In genomic region chrX:130825509-130825908, GRCh38 we compare ENCODE assay signal across 20 cellular contexts.
DNase-seq lines count a peak whose midpoint lies in the region; ATAC-seq, FAIRE-seq and TF ChIP-seq lines count a peak whose summit lies in the region.
"Had no signal": no experiment of that assay in that cellular context is flagged by ENCODE, and none has a peak within 500 bp of the region (broad histone marks: within the 10 kb centered on the region; RNA-seq: fewer than 3 reads in every experiment).

No MANE protein-coding gene starts in this region.

- no peak for TF ChIP-seq RAD21 in A549 (conservative IDR thresholded peaks at IDR 0.05 in 1 of 2, IDR thresholded peaks at IDR 0.05 in 1 of 2)

- H3K4me1 ChIP-seq in A549 = no peaks in the 10 kb centered on the region
- H3K4me1 ChIP-seq: BLaER1 treated with 17β-estradiol and CSF1 and Interleukin-3, amounts not matched to agents 10 nM and 100 nM; HAP-1 had no signal

- no peak for TF ChIP-seq CTCF in A549 (IDR thresholded peaks at IDR 0.05)

- TF ChIP-seq EP300 in A549 (IDR thresholded peaks at IDR 0.05) = no peak

- no peak overlapping the region for H3K27ac ChIP-seq in A549
- H3K27ac ChIP-seq: BLaER1 treated with 17β-estradiol and CSF1 and Interleukin-3, amounts not matched to agents 10 nM and 100 nM had no signal

- no peak for TF ChIP-seq POLR2A in A549 (IDR thresholded peaks at IDR 0.05; ENCODE audit: low read length)

- H3K4me2 ChIP-seq in A549 = no peak overlapping the region
- H3K4me2 ChIP-seq: BLaER1 treated with 17β-estradiol and CSF1 and Interleukin-3, amounts not matched to agents 10 nM and 100 nM; GM23338 had no signal

- DNase-seq in DMS53 (lab: John Stamatoyannopoulos, UW) (peak; percentile 6), DMS53 treated with DMSO at 0.1 percent for 48 hours (lab: John Stamatoyannopoulos, UW; ENCODE audit: unreplicated experiment) (no peak), A549 (ENCODE audit: low read depth in 1 of 2, low spot score in 1 of 2) (no peak), NCI-H1417 treated with DMSO at 0.1 percent for 48 hours (lab: John Stamatoyannopoulos, UW) (peak; percentile 28), NCI-H2227 treated with DMSO at 0.1 percent for 48 hours (lab: John Stamatoyannopoulos, UW) (peak; percentile 6), EL (no peak), HPDE6-E6E7 (ENCODE audit: extremely low spot score) (no peak), NCI-H2171 treated with DMSO at 0.1 percent for 48 hours (lab: John Stamatoyannopoulos, UW) (no peak)
- DNase-seq: 8988T; ACHN; Calu3; CD4-positive, CD25-positive, alpha-beta regulatory T cell; DMS 273 treated with DMSO at 0.1 percent for 48 hours; HFFc6 had no signal

- H3K9me3 ChIP-seq in A549 = no peaks in the 10 kb centered on the region
- H3K9me3 ChIP-seq: HAP-1 had no signal

- H3K4me3 ChIP-seq in A549 = no peak overlapping the region
- H3K4me3 ChIP-seq: BLaER1 treated with 17β-estradiol and CSF1 and Interleukin-3, amounts not matched to agents 10 nM and 100 nM; GM23338; HAP-1 had no signal

- CTCF ChIA-PET in A549 (lab: Yijun Ruan, JAX) = no interaction called here

- POLR2A ChIA-PET in A549 (lab: Yijun Ruan, JAX) = no interaction called here

- FAIRE-seq in A549 (lab: Jason Lieb, UNC) = peak; percentile 36
- FAIRE-seq: GM12891, HepG2, HTR-8/SVneo had no signal

- ATAC-seq in A549 = no peak
- ATAC-seq: GM23338, HepG2 had no signal

- WGBS in A549 (ENCODE audit: missing lambda C conversion rate) = 96% methylated on average over 2 of the region's 2 CpGs

TF ChIP-seq in A549, 52 proteins besides CTCF, POLR2A, EP300 and RAD21:
- TF ChIP-seq TFCP2L1 (CRISPR knock-in tag; IDR thresholded peaks at IDR 0.05) (no peak), CBX2 (IDR thresholded peaks at IDR 0.05; ENCODE audit: borderline replicate concordance, low read depth) (no peak), EHF (CRISPR knock-in tag; IDR thresholded peaks at IDR 0.05) (no peak), SREBF2 (IDR thresholded peaks at IDR 0.05) (no peak), GATA3 (IDR thresholded peaks at IDR 0.05; ENCODE audit: borderline replicate concordance) (no peak)
- TF ChIP-seq, protein P1, sequence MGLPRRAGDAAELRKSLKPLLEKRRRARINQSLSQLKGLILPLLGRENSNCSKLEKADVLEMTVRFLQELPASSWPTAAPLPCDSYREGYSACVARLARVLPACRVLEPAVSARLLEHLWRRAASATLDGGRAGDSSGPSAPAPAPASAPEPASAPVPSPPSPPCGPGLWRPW (IDR thresholded peaks at IDR 0.05) = no peak
- TF ChIP-seq, protein P2, sequence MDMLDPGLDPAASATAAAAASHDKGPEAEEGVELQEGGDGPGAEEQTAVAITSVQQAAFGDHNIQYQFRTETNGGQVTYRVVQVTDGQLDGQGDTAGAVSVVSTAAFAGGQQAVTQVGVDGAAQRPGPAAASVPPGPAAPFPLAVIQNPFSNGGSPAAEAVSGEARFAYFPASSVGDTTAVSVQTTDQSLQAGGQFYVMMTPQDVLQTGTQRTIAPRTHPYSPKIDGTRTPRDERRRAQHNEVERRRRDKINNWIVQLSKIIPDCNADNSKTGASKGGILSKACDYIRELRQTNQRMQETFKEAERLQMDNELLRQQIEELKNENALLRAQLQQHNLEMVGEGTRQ (IDR thresholded peaks at IDR 0.05) = no peak

Comparison
In these comparisons a context has a peak if more than half of its experiments do, and no peak if none do; other contexts are left out.
1. DNase-seq: peak in DMS53 (single experiment), NCI-H1417 treated with DMSO at 0.1 percent for 48 hours (single experiment) and NCI-H2227 treated with DMSO at 0.1 percent for 48 hours (single experiment); none in DMS53 treated with DMSO at 0.1 percent for 48 hours (single experiment), A549 (0 of 2), EL (single experiment), HPDE6-E6E7 (single experiment) and NCI-H2171 treated with DMSO at 0.1 percent for 48 hours (single experiment).